Comparison of ENCODE assay signal across 23 cellular contexts in the genomic region with DNA sequence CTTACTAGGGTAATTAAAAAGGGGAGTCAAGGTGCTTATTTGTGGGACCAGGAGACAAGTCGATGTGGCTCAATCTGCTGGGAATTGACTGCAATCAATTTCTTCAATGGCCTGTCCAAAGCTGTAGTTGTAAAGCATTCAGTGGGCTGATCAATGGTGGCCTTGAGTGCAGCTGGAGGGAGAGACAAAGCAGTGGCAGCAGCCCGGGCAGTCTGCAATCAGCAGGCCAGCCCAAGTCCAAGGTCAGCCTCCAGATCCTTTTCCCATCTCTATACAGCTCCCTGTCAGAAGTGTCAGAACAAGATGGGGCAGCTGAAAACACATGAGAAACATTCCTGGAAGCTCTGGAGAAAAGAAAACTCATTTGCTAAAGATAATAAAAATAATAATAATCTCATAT. TPM values are rescaled to one million over a fixed set of nuclear protein-coding genes. Genes with fewer than 3 reads are reported as not detected.
"Had no signal": no experiment of that assay in that cellular context is flagged by ENCODE, and none has a peak within 500 bp of the region (broad histone marks: within the 10 kb centered on the region; RNA-seq: fewer than 3 reads in every experiment).

No MANE protein-coding gene starts in this region.

- H3K4me1 ChIP-seq: esophagus muscularis mucosa, gastroesophageal sphincter, heart right ventricle, left lung, lower lobe of right lung had no signal

- H3K9me3 ChIP-seq: esophagus muscularis mucosa, gastroesophageal sphincter, heart right ventricle, left lung, lower lobe of right lung, mucosa of descending colon had no signal

- ATAC-seq: foreskin keratinocyte, gastroesophageal sphincter, heart right ventricle, left cardiac atrium, left lung, left ventricle myocardium superior, lower lobe of right lung, mucosa of descending colon had no signal

- DNase-seq: dermis blood vessel endothelial cell; dorsolateral prefrontal cortex; effector CD4-positive, alpha-beta T cell; effector memory CD4-positive, alpha-beta T cell; foreskin keratinocyte; head of caudate nucleus; heart right ventricle; hippocampal formation; left cardiac atrium; left lung; left ventricle myocardium superior; lower lobe of right lung; mesenchymal stem cell; mucosa of descending colon had no signal

- FAIRE-seq: colon, frontal cortex, islet of Langerhans, keratinocyte had no signal

- H3K36me3 ChIP-seq: esophagus muscularis mucosa, gastroesophageal sphincter, heart right ventricle, left lung, lower lobe of right lung had no signal

- H3K27me3 ChIP-seq: esophagus muscularis mucosa, foreskin keratinocyte, gastroesophageal sphincter, left lung had no signal

- H3K4me3 ChIP-seq: coronary artery, dorsolateral prefrontal cortex, esophagus muscularis mucosa, gastroesophageal sphincter, heart right ventricle, left lung, lower lobe of right lung, mucosa of descending colon had no signal

- H3K27ac ChIP-seq: coronary artery, dorsolateral prefrontal cortex, esophagus muscularis mucosa, foreskin keratinocyte, gastroesophageal sphincter, heart right ventricle, left lung, lower lobe of right lung had no signal

RNA-seq across cellular contexts. Expression of a gene that starts 51.0 kb away (rescaled TPM):
- total RNA-seq: dermis blood vessel endothelial cell, endothelial cell of umbilical vein, esophagus muscularis mucosa, mesenteric fat pad had no signal
